Comparison of ENCODE assay signal across 14 cellular contexts in genomic region chr5:142170254-142170953, GRCh38.
DNase-seq lines count a peak whose midpoint lies in the region; ATAC-seq and TF ChIP-seq lines count a peak whose summit lies in the region.
"Had no signal": no experiment of that assay in that cellular context is flagged by ENCODE, and none has a peak within 500 bp of the region (broad histone marks: within the 10 kb centered on the region; RNA-seq: fewer than 3 reads in every experiment).

No MANE protein-coding gene starts in this region.

- H3K9me3 Mint-ChIP-seq in H9, result peaks cover 0 to 3% of the 10 kb centered on the region in 2 experiments; a peak in 3 of 5 replicates
- H3K9me3 Mint-ChIP-seq: CD8-positive, alpha-beta memory T cell had no signal

- no CpG with 5 or more reads among the region's 6 CpGs for WGBS in H9 (ENCODE audit: extremely low coverage, insufficient read length, low lambda C conversion rate)
- 75% methylated on average over 6 of the region's 6 CpGs for WGBS in mesenchymal stem cell

- no peak overlapping the region for H4K8ac ChIP-seq in H9 (replicated peaks; ENCODE audit: insufficient read length, low read depth, low read length)
- H4K8ac ChIP-seq in mesenchymal stem cell (ENCODE audit: low read length), result peak overlapping the region; percentile 48

- 0 out of 2 replicates have a peak overlapping the region, but pooled peaks have one; percentile 51 for H3K14ac ChIP-seq in H9 (ENCODE audit: insufficient read depth, low read length)
- no peak overlapping the region for H3K14ac ChIP-seq in mesenchymal stem cell (ENCODE audit: low read length in 2 of 2)

- H3K18ac ChIP-seq in H9 (ENCODE audit: insufficient read length, low read depth, low read length) (no peak overlapping the region), mesenchymal stem cell (ENCODE audit: low read depth in 1 of 2, low read length in 2 of 2) (no peak overlapping the region)

- H3K9me3 ChIP-seq in H9 (ENCODE audit: control insufficient read depth, low read depth, low read length) (no peaks in the 10 kb centered on the region), mesenchymal stem cell (ENCODE audit: control insufficient read depth, low read length) (no peaks in the 10 kb centered on the region)
- H3K9me3 ChIP-seq: BLaER1 had no signal

- no peak overlapping the region for H2AK5ac ChIP-seq in H9 (ENCODE audit: insufficient read length, low read length)
- H2AK5ac ChIP-seq in mesenchymal stem cell (ENCODE audit: low read length, severe bottlenecking), result no peak overlapping the region

- TF ChIP-seq CTCF in AG10803 (conservative IDR thresholded peaks at IDR 0.05; ENCODE audit: low read length) (no peak), H9 (conservative IDR thresholded peaks at IDR 0.05) (no peak)

- intact Hi-C loops in head of caudate nucleus (cut with DNase I), result no loop called here

- H3K4me3 Mint-ChIP-seq in H9, result no peak overlapping the region
- H3K4me3 Mint-ChIP-seq: CD8-positive, alpha-beta memory T cell had no signal

- no peaks in the 10 kb centered on the region for H3K36me3 ChIP-seq in mesenchymal stem cell (ENCODE audit: control insufficient read depth in 1 of 2, insufficient read depth in 2 of 2, low read depth in 1 of 2, low read length in 2 of 2)
- H3K36me3 ChIP-seq: BLaER1 had no signal

- no peaks in the 10 kb centered on the region for H3K27me3 ChIP-seq in H9 (ENCODE audit: insufficient read depth, low read length)
- peaks cover 0 to 3% of the 10 kb centered on the region in 2 experiments for H3K27me3 ChIP-seq in mesenchymal stem cell (ENCODE audit: control insufficient read depth in 1 of 2, insufficient read depth in 1 of 2, low read length in 2 of 2)
- H3K27me3 ChIP-seq: BLaER1 had no signal

- H2AFZ ChIP-seq in H9 (ENCODE audit: low read length), result no peak overlapping the region
- H2AFZ ChIP-seq in mesenchymal stem cell (ENCODE audit: low read depth, low read length), result no peak overlapping the region

- no peaks in the 10 kb centered on the region for H3K27me3 Mint-ChIP-seq in H9 (ENCODE audit: low read depth)

- H2BK15ac ChIP-seq in H9 (ENCODE audit: low read depth, low read length), result no peak overlapping the region
- no peak overlapping the region for H2BK15ac ChIP-seq in mesenchymal stem cell (ENCODE audit: low read depth, poor library complexity, severe bottlenecking)

- peak overlapping the region in 1 of 3 experiments; percentile 88; a peak in 1 of 7 replicates for H3K27ac Mint-ChIP-seq in H9

- peaks cover 2 to 4% (median 4%) of the 10 kb centered on the region in 3 experiments; a peak in 4 of 7 replicates for H3K36me3 Mint-ChIP-seq in H9 (ENCODE audit: insufficient read depth in 1 of 3, low read depth in 3 of 3)
- H3K36me3 Mint-ChIP-seq: CD8-positive, alpha-beta memory T cell had no signal

- H2BK5ac ChIP-seq in H9 (ENCODE audit: insufficient read length, low read length) (no peak overlapping the region), mesenchymal stem cell (ENCODE audit: low read depth, low read length, poor library complexity, severe bottlenecking) (no peak overlapping the region)

- no peaks in the 10 kb centered on the region for H4K20me1 ChIP-seq in H9 (ENCODE audit: control insufficient read depth, insufficient read depth, insufficient read length)
- H4K20me1 ChIP-seq: BLaER1 had no signal

- H4K5ac ChIP-seq in H9 (ENCODE audit: insufficient read length, low read depth, low read length), result no peak overlapping the region

- no peak overlapping the region for H3T11ph ChIP-seq in H9 (ENCODE audit: low read length)

- H3K56ac ChIP-seq in H9 (ENCODE audit: insufficient read length, low read depth, low read length), result no peak overlapping the region

- H3K4me3 ChIP-seq in AG10803 (ENCODE audit: low read length) (no peak overlapping the region), mesenchymal stem cell (ENCODE audit: insufficient read depth in 1 of 2, low read depth in 1 of 2, low read length in 2 of 2) (no peak overlapping the region)
- H3K4me3 ChIP-seq: BLaER1 had no signal

- H3K23ac ChIP-seq in H9 (ENCODE audit: insufficient read length, low read depth, low read length), result no peak overlapping the region
- H3K23ac ChIP-seq in mesenchymal stem cell (ENCODE audit: low read length in 2 of 2), result no peak overlapping the region

- no peak overlapping the region for H4K91ac ChIP-seq in H9 (ENCODE audit: insufficient read length, low read depth, low read length)
- peak overlapping the region; percentile 66 for H4K91ac ChIP-seq in mesenchymal stem cell (ENCODE audit: low read length)

- H3K4me2 ChIP-seq in H9 (ENCODE audit: insufficient read depth, insufficient read length, low read length) (no peak overlapping the region), mesenchymal stem cell (ENCODE audit: low read length, poor library complexity, severe bottlenecking) (no peak overlapping the region)
- H3K4me2 ChIP-seq: BLaER1 had no signal

- H3K4me1 ChIP-seq in H9 (ENCODE audit: insufficient read depth, low read length) (peaks cover 8% of the 10 kb centered on the region; the same call in 1 of the 2 replicates), mesenchymal stem cell (ENCODE audit: control insufficient read depth, insufficient read depth, low read depth, low read length) (peaks cover 2% of the 10 kb centered on the region)

- DNase-seq in AG10803 (ENCODE audit: low read depth), result peak; percentile 11
- no peak for DNase-seq in H9
- DNase-seq in dermis blood vessel endothelial cell, result peak; percentile 40
- DNase-seq in mesenchymal stem cell, result no peak
- no peak for DNase-seq in head of caudate nucleus
- DNase-seq in putamen (ENCODE audit: low spot score), result no peak
- DNase-seq: CD8-positive, alpha-beta memory T cell; MM.1S; NCI-H187 treated with DMSO at 0.1 percent for 48 hours; NCI-H510A treated with DMSO at 0.1 percent for 48 hours; Right ventricle myocardium superior had no signal

- H3K79me1 ChIP-seq in H9 (ENCODE audit: insufficient read depth, low read depth, low read length, poor library complexity, severe bottlenecking) (no peaks in the 10 kb centered on the region), mesenchymal stem cell (replicated peaks; ENCODE audit: low read length, poor library complexity, severe bottlenecking) (no peaks in the 10 kb centered on the region)

- ATAC-seq in GM18870 (IDR thresholded peaks at IDR 0.05; ENCODE audit: unreplicated experiment), result no peak
- ATAC-seq: Panc1 had no signal

- peak overlapping the region; percentile 77 for H2BK120ac ChIP-seq in H9 (ENCODE audit: low read depth, low read length, poor library complexity, severe bottlenecking)
- no peak overlapping the region for H2BK120ac ChIP-seq in mesenchymal stem cell (ENCODE audit: low read depth, low read length)

- H2BK20ac ChIP-seq in H9 (ENCODE audit: low read depth, low read length, poor library complexity, severe bottlenecking), result no peak overlapping the region

- no peak overlapping the region for H3K27ac ChIP-seq in H9 (ENCODE audit: insufficient read length, low read depth, low read length)
- no peak overlapping the region for H3K27ac ChIP-seq in mesenchymal stem cell (ENCODE audit: low read length, poor library complexity, severe bottlenecking)
- H3K27ac ChIP-seq: BLaER1 had no signal

- no peaks in the 10 kb centered on the region for H3K23me2 ChIP-seq in H9 (ENCODE audit: insufficient read length, low read depth, low read length, poor library complexity, severe bottlenecking)

- peaks cover 28 to 30% of the 10 kb centered on the region in 2 experiments for H3K4me1 Mint-ChIP-seq in H9
- H3K4me1 Mint-ChIP-seq: CD8-positive, alpha-beta memory T cell had no signal

- no peaks in the 10 kb centered on the region; the same call in 1 of the 2 replicates for H3K79me2 ChIP-seq in H9 (ENCODE audit: insufficient read depth, low read length)

- H2BK12ac ChIP-seq in H9 (ENCODE audit: insufficient read length, low read depth, low read length) (peak overlapping the region; percentile 55), mesenchymal stem cell (ENCODE audit: low read length in 2 of 2) (peak overlapping the region in 1 of 2 experiments; percentile 28)

- H3K4ac ChIP-seq in H9 (ENCODE audit: low read depth, low read length) (no peak overlapping the region), mesenchymal stem cell (ENCODE audit: low read depth in 1 of 2, low read length in 2 of 2) (no peak overlapping the region)

- no peak overlapping the region for H3K9ac ChIP-seq in H9 (ENCODE audit: extremely low read depth, insufficient read length, low read length)
- H3K9ac ChIP-seq in mesenchymal stem cell (ENCODE audit: low read length), result no peak overlapping the region
- H3K9ac ChIP-seq: BLaER1 had no signal

Comparison
In these comparisons a context has a peak if more than half of its experiments do, and no peak if none do; other contexts are left out.
1. DNase-seq: peak in AG10803 (single experiment) and dermis blood vessel endothelial cell (single experiment); none in H9 (single experiment), mesenchymal stem cell (single experiment), head of caudate nucleus (0 of 42) and putamen (single experiment).